Comparison of ENCODE assay signal across 6 cellular contexts in the genomic region with DNA sequence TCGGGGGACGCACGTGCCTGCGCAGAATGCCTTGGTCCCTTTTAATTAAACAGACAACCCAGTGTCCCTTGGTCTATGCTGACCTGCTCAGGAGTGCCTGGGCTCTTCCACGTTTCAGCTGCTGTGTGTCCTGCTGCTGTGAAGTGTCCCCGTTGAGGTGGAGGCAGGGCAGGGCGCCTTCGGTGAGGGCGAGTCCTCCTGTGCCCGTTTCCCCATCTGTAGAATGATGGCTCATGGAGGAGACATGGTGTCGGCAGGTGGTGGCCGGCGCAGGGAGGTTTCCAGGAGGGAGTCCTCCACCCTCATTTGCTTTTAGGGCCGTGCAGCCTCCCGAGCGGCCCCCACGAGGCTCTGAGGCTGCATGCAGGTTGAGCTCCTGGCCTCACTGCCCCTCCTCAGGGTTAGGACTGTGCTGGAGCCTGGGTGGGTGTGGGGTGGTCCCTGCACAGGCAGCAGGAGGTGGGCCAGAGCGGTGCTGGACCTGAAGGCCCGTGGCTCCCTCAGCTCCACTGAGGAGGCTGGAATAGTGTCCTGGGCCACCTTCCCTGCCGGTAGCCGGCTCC. TPM values are rescaled to one million over a fixed set of nuclear protein-coding genes. Genes with fewer than 3 reads are reported as not detected.
DNase-seq lines count a peak whose midpoint lies in the region; ATAC-seq and TF ChIP-seq lines count a peak whose summit lies in the region.

No MANE protein-coding gene starts in this region.

- WGBS in trophoblast cell (ENCODE audit: extremely low coverage, insufficient coverage, insufficient read length), result no CpG with 5 or more reads among the region's 21 CpGs

- H3K9ac ChIP-seq in NT2/D1 (ENCODE audit: insufficient read length, low read depth), result peak overlapping the region; percentile 70
- no peak overlapping the region for H3K9ac ChIP-seq in trophoblast cell (ENCODE audit: low read length)

- H2BK12ac ChIP-seq in trophoblast cell (ENCODE audit: low read length), result no peak overlapping the region

- no peak overlapping the region for H2AFZ ChIP-seq in trophoblast cell (ENCODE audit: insufficient read depth, low read length, poor library complexity)

- H3K4me1 ChIP-seq in NT2/D1 (ENCODE audit: insufficient read depth, insufficient read length) (peaks cover 54% of the 10 kb centered on the region), trophoblast cell (ENCODE audit: control insufficient read depth in 1 of 2, insufficient read depth in 2 of 2, low read length in 2 of 2) (peaks cover 13 to 18% of the 10 kb centered on the region in 2 experiments)

- H3K79me1 ChIP-seq in trophoblast cell (ENCODE audit: low read length), result no peaks in the 10 kb centered on the region

- peak overlapping the region; percentile 50 for H3K4ac ChIP-seq in trophoblast cell (ENCODE audit: low read depth, low read length)

- H3K4me2 ChIP-seq in trophoblast cell (ENCODE audit: low read length), result no peak overlapping the region

- H2BK120ac ChIP-seq in trophoblast cell (ENCODE audit: insufficient read depth, low read length, poor library complexity), result no peak overlapping the region

- H3K27ac ChIP-seq in dorsolateral prefrontal cortex (peak overlapping the region; percentile 47 to 95 (median 86)), trophoblast cell (ENCODE audit: low read depth, low read length) (no peak overlapping the region)

- H3K9me3 ChIP-seq in NT2/D1 (ENCODE audit: insufficient read depth, low read length), result no peaks in the 10 kb centered on the region
- H3K9me3 ChIP-seq in trophoblast cell (ENCODE audit: insufficient read depth, low read depth, low read length), result peaks cover 3% of the 10 kb centered on the region

- peak overlapping the region; percentile 4 for H4K91ac ChIP-seq in trophoblast cell (ENCODE audit: low read depth, low read length)

- no peak for ATAC-seq in HG02938 (IDR thresholded peaks at IDR 0.05; ENCODE audit: unreplicated experiment)

- peaks cover 80% of the 10 kb centered on the region for H3K36me3 ChIP-seq in NT2/D1 (ENCODE audit: insufficient read depth, insufficient read length, low read length)
- peaks cover 19 to 21% of the 10 kb centered on the region in 2 experiments for H3K36me3 ChIP-seq in trophoblast cell (ENCODE audit: control insufficient read depth in 1 of 2, insufficient read depth in 2 of 2, low read length in 2 of 2)

- H4K8ac ChIP-seq in trophoblast cell (ENCODE audit: low read depth, low read length), result no peak overlapping the region

- H3K14ac ChIP-seq in trophoblast cell (ENCODE audit: low read length), result no peak overlapping the region

- H3K18ac ChIP-seq in trophoblast cell (ENCODE audit: low read length), result peak overlapping the region; percentile 57

- H4K12ac ChIP-seq in trophoblast cell (ENCODE audit: low read depth, low read length), result no peak overlapping the region

- intact Hi-C loops in dorsolateral prefrontal cortex (cut with DNase I), result no loop called here

- no peak for TF ChIP-seq CTCF in dorsolateral prefrontal cortex (IDR thresholded peaks at IDR 0.05 in 54 of 56, conservative IDR thresholded peaks at IDR 0.05 in 2 of 56; ENCODE audit: low read depth in 1 of 56, partially characterized antibody in 56 of 56)

- no peak overlapping the region for H2AK5ac ChIP-seq in trophoblast cell (ENCODE audit: low read length)

- H3K23ac ChIP-seq in trophoblast cell (ENCODE audit: low read length), result no peak overlapping the region

- no peak overlapping the region for H2BK5ac ChIP-seq in trophoblast cell (ENCODE audit: low read depth, low read length, poor library complexity)

- no peaks in the 10 kb centered on the region for H3K27me3 ChIP-seq in NT2/D1 (ENCODE audit: insufficient read depth, insufficient read length)
- no peaks in the 10 kb centered on the region for H3K27me3 ChIP-seq in dorsolateral prefrontal cortex
- no peaks in the 10 kb centered on the region for H3K27me3 ChIP-seq in trophoblast cell (ENCODE audit: insufficient read depth, low read length)

- H3K79me2 ChIP-seq in trophoblast cell (ENCODE audit: control insufficient read depth, insufficient read depth, low read length, poor library complexity), result peaks cover 17% of the 10 kb centered on the region

- DNase-seq in NT2/D1 (ENCODE audit: low read depth, low spot score) (no peak), dorsolateral prefrontal cortex (no peak), trophoblast cell (no peak), CD1c-positive myeloid dendritic cell (ENCODE audit: extremely low spot score) (no peak), KG1 (lab: John Stamatoyannopoulos, UW) (no peak)

- H3K4me3 ChIP-seq in NT2/D1 (ENCODE audit: insufficient read length, low read depth), result no peak overlapping the region
- H3K4me3 ChIP-seq in dorsolateral prefrontal cortex, result peak overlapping the region in 37 of 59 donors; percentile 1 to 40 (median 20)
- H3K4me3 ChIP-seq in trophoblast cell (ENCODE audit: low read depth, low read length), result no peak overlapping the region

RNA-seq across cellular contexts. Expression of a gene that starts 8.8 kb away (rescaled TPM):
- 10 to 100 TPM; 40.6 to 90.6 (median 56.3) TPM for total RNA-seq in dorsolateral prefrontal cortex
- polyA plus RNA-seq in trophoblast cell (2013), result 32.9 and 33.1 TPM in 2 replicates

RNA-seq across cellular contexts. Expression of a gene that starts 23.4 kb away (rescaled TPM):
- total RNA-seq in dorsolateral prefrontal cortex, result 10 to 100 TPM in 119 of 120 experiments, 1 to 10 TPM in 1; 9.5 to 47.7 (median 25.8) TPM
- polyA plus RNA-seq in trophoblast cell (2013), result 3.7 and 4.2 TPM in 2 replicates

RNA-seq across cellular contexts. Expression of a gene that starts 27.2 kb away (rescaled TPM):
- total RNA-seq in dorsolateral prefrontal cortex, result 100 to 1,000 TPM; 170 to 316 (median 242) TPM
- polyA plus RNA-seq in trophoblast cell (2013), result 106 and 107 TPM in 2 replicates

RNA-seq across cellular contexts. Expression of a gene that starts 34.0 kb away (rescaled TPM):
- 100 to 1,000 TPM in 4 of 120 experiments, 10 to 100 TPM in 116; 19.9 to 116 (median 36.5) TPM for total RNA-seq in dorsolateral prefrontal cortex
- 159 and 165 TPM in 2 replicates for polyA plus RNA-seq in trophoblast cell (2013)

RNA-seq across cellular contexts. Expression of a gene that starts 40.3 kb away (rescaled TPM):
- total RNA-seq in dorsolateral prefrontal cortex, result 10 to 100 TPM; 10.1 to 52.7 (median 22.7) TPM
- polyA plus RNA-seq in trophoblast cell (2013), result 21.2 and 22.5 TPM in 2 replicates

Comparison
In these comparisons a context has a peak if more than half of its experiments do, and no peak if none do; other contexts are left out.
1. H3K4me3 ChIP-seq: peak in dorsolateral prefrontal cortex (37 of 59); none in NT2/D1 (single experiment) and trophoblast cell (single experiment).